8 cellular contexts compared by ENCODE assay signal in the genomic region with DNA sequence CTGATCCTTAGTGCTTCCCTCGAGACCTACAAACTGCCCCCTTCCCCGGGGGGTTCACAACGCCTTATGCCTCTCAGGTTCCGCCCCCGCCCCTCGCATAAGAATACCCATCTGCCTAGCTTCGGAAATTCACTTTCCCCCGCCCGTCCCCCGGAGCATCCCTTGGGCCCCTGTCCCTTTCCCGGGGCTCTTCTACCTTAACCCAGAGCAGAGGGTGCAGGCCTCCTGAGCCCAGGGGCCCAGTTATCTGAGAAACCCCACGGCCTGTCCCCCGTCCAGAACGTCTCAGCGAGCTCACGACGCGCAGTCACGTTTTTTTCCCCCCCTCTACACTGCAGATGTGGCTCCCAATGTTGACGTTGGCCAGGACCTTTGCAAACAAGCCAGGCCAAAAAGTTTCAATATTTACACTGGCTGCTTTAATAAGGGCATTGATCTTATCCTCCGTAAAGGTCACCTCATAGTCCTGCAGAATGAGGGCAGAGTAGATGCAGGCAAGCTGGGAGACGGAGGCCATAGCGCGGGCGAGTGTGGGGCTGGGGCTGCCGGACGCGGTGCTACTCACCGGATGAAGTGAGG. TPM values are rescaled to one million over a fixed set of nuclear protein-coding genes. Genes with fewer than 3 reads are reported as not detected.
DNase-seq lines count a peak whose midpoint lies in the region; ATAC-seq lines count a peak whose summit lies in the region.

No MANE protein-coding gene starts in this region.

- H3K4me3 ChIP-seq in duodenal mucosa (ENCODE audit: low read depth in 1 of 2, low read length in 2 of 2), result peak overlapping the region; percentile 79 to 82

- H3K36me3 ChIP-seq in duodenal mucosa (ENCODE audit: control insufficient read depth in 1 of 2, insufficient read depth in 2 of 2, low read length in 2 of 2), result no peaks in the 10 kb centered on the region

- peak overlapping the region; percentile 55 to 66 for H3K9ac ChIP-seq in duodenal mucosa (ENCODE audit: low read depth in 1 of 2, low read length in 2 of 2)

- H3K27ac ChIP-seq in duodenal mucosa (ENCODE audit: low read depth, low read length) (peak overlapping the region; percentile 79), substantia nigra (ENCODE audit: low read depth, low read length, poor library complexity, severe bottlenecking) (peak overlapping the region; percentile 97)

- DNase-seq in AG20443 (ENCODE audit: low spot score), result peak; percentile 33
- DNase-seq in OCI-M1 (lab: John Stamatoyannopoulos, UW), result peak; percentile 80
- DNase-seq in lung microvascular endothelial cell (ENCODE audit: low read depth in 2 of 2), result peak; percentile 33 to 75
- DNase-seq in substantia nigra (lab: John Stamatoyannopoulos, UW), result peak in 8 of 49 donors; percentile 8 to 61 (median 16)
- DNase-seq in NCI-H1694 (lab: John Stamatoyannopoulos, UW), result no peak

- no peaks in the 10 kb centered on the region for H3K9me3 ChIP-seq in duodenal mucosa (ENCODE audit: control insufficient read depth in 1 of 2, low read length in 2 of 2)

- peak; percentile 24 for ATAC-seq in GM18498 (IDR thresholded peaks at IDR 0.05; ENCODE audit: unreplicated experiment)
- peak; percentile 30 for ATAC-seq in HG02970 (IDR thresholded peaks at IDR 0.05; ENCODE audit: low FRiP score, unreplicated experiment)

- peaks cover 11 to 23% of the 10 kb centered on the region in 2 donors for H3K4me1 ChIP-seq in duodenal mucosa (ENCODE audit: control insufficient read depth in 1 of 2, insufficient read depth in 2 of 2, low read length in 2 of 2)

- no peaks in the 10 kb centered on the region for H3K27me3 ChIP-seq in duodenal mucosa (ENCODE audit: control insufficient read depth in 1 of 2, insufficient read depth in 2 of 2, low read length in 2 of 2)

RNA-seq across cellular contexts. Expression of gene NBR1, which starts 1.4 kb away (rescaled TPM):
- total RNA-seq in lung microvascular endothelial cell, result 56.7 and 75.4 TPM in 2 replicates

RNA-seq across cellular contexts. Expression of gene TMEM106A, which starts 42.0 kb away (rescaled TPM):
- 0.87 and 0.99 TPM in 2 replicates for total RNA-seq in lung microvascular endothelial cell

RNA-seq across cellular contexts. Expression of gene BRCA1, which starts 44.5 kb away (rescaled TPM):
- 5.2 and 8.7 TPM in 2 replicates for total RNA-seq in lung microvascular endothelial cell

RNA-seq across cellular contexts. Expression of gene CCDC200, which starts 58.8 kb away (rescaled TPM):
- not detected in 2 replicates for total RNA-seq in lung microvascular endothelial cell
